ENCODE assay signal across 8 cellular contexts in the genomic region with DNA sequence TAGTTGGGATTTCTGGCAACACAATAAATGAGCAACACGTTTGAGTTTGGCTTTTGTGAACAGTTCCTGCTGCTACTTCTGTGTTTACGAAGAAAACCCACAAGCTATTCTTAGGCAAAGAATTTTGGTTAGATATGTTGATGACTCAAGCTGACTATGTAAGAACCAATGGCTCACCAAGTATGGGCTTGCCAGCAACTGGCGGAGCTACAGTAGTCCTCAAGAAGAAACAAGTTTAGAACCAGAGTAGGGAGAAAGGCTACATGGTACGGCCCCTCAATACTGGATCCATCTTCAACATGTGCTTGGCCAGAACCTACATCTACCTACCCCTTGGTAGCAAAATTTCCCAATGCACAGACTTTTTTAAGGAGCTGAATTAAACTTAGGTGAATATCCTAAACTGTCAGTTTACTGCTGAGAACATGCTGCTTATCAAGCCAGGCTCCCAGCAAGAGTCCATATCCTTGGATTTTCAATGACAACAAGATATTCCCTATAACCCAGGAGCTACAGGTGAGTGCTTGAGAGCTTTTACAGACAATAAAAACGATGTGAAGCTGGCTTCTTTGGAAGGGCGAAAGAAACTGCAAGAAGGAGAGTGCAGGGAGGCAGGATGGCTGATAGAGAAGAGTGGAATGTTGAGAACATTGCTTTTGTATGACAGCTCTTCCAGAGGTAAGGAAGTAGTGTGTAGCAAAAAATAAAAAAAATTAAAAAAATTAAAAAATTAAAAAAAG.
DNase-seq lines count a peak whose midpoint lies in the region; ATAC-seq and TF ChIP-seq lines count a peak whose summit lies in the region.

No MANE protein-coding gene starts in this region.

- POLR2A ChIA-PET in IMR-90 (lab: Charles Lee; ENCODE audit: unreplicated experiment) = interaction anchor here (0.5 to 0.6 kb wide), 2 partner anchors 13 to 91 kb away, joined by 4 to 6 read pairs; no protein-coding TSS in a partner anchor
- POLR2A ChIA-PET in Caco-2 (lab: Charles Lee) = no interaction called here

- ATAC-seq in GM21515 (IDR thresholded peaks at IDR 0.05; ENCODE audit: unreplicated experiment) (peak; percentile 72), IMR-90 (ENCODE audit: low read depth) (peak; percentile 96), body of pancreas (no peak), lower lobe of right lung (peak; percentile 57 to 82)

- H3K27ac Mint-ChIP-seq in Caco-2 (ENCODE audit: unreplicated experiment) = no peak overlapping the region

- H3K79me1 ChIP-seq in IMR-90 (ENCODE audit: low read depth in 1 of 2, low read length in 2 of 2) = peaks cover 6 to 18% of the 10 kb centered on the region in 2 experiments; a peak in 3 of 4 replicates

- H3K27me3 ChIP-seq in IMR-90 (ENCODE audit: control insufficient read depth, insufficient read depth, low read length) = no peaks in the 10 kb centered on the region
- H3K27me3 ChIP-seq in body of pancreas = no peaks in the 10 kb centered on the region
- H3K27me3 ChIP-seq in lower lobe of right lung (ENCODE audit: low read depth) = no peaks in the 10 kb centered on the region
- H3K27me3 ChIP-seq in testis = no peaks in the 10 kb centered on the region
- no peaks in the 10 kb centered on the region for H3K27me3 ChIP-seq in Caco-2 (replicated peaks; ENCODE audit: control insufficient read depth, insufficient read depth, low read length)

- peak overlapping the region; percentile 87 for H3K4ac ChIP-seq in IMR-90 (ENCODE audit: low read depth, low read length)

- H3K4me3 Mint-ChIP-seq in Caco-2 (ENCODE audit: unreplicated experiment) = no peak overlapping the region

- DNase-seq in Daoy (ENCODE audit: low read depth) (peak; percentile 82), IMR-90 (peak; percentile 98), body of pancreas (peak in 3 of 4 donors; percentile 22 to 48 (median 23)), lower lobe of right lung (peak; percentile 58), testis (no peak), Caco-2 (no peak), putamen (ENCODE audit: low spot score) (no peak)

- TF ChIP-seq CTCF in IMR-90 (conservative IDR thresholded peaks at IDR 0.05; ENCODE audit: low read depth, low read length) = no peak
- no peak for TF ChIP-seq CTCF in body of pancreas (IDR thresholded peaks at IDR 0.05)
- TF ChIP-seq CTCF in lower lobe of right lung (IDR thresholded peaks at IDR 0.05) = no peak
- TF ChIP-seq CTCF in testis (IDR thresholded peaks at IDR 0.05) = no peak
- no peak for TF ChIP-seq CTCF in Caco-2 (IDR thresholded peaks at IDR 0.05; ENCODE audit: insufficient read depth in 1 of 2, low read depth in 1 of 2, low read length in 1 of 2, severe bottlenecking in 1 of 2, unreplicated experiment in 1 of 2)

- no peak for TF ChIP-seq RAD21 in IMR-90 (IDR thresholded peaks at IDR 0.05; ENCODE audit: low read length)

- peak overlapping the region; percentile 90 for H3K23ac ChIP-seq in IMR-90 (ENCODE audit: low read depth, low read length)

- H3K9me1 ChIP-seq in IMR-90 (ENCODE audit: insufficient read depth, low read length) = peaks cover 2% of the 10 kb centered on the region; the same call in 1 of the 2 replicates

- peak overlapping the region; percentile 80 for H2AK5ac ChIP-seq in IMR-90 (ENCODE audit: low read depth, low read length)

- H3K18ac ChIP-seq in IMR-90 (ENCODE audit: low read depth, low read length) = peak overlapping the region; percentile 79; the same call in 1 of the 2 replicates

- H3K56ac ChIP-seq in IMR-90 (ENCODE audit: extremely low read depth, insufficient read depth, low read length) = peak overlapping the region; percentile 87

- dilution Hi-C loops in IMR-90 (cut with HindIII; ENCODE audit: low sequenced_read_pairs, unreplicated experiment) = no loop called here

- peak overlapping the region; percentile 33 for H3K27ac ChIP-seq in IMR-90 (ENCODE audit: insufficient read depth, low read length)
- no peak overlapping the region for H3K27ac ChIP-seq in body of pancreas
- H3K27ac ChIP-seq in lower lobe of right lung = peak overlapping the region; percentile 27
- no peak overlapping the region for H3K27ac ChIP-seq in testis

- H3K4me2 ChIP-seq in IMR-90 (ENCODE audit: low read depth, low read length) = peak overlapping the region; percentile 84

- H2AK9ac ChIP-seq in IMR-90 (replicated peaks; ENCODE audit: low read depth, low read length, poor library complexity) = peak overlapping the region; percentile 88

- H3K4me3 ChIP-seq in IMR-90 (ENCODE audit: insufficient read depth, low read depth, low read length) = peak overlapping the region; percentile 8; the same call in 1 of the 2 replicates
- H3K4me3 ChIP-seq in body of pancreas = no peak overlapping the region
- no peak overlapping the region for H3K4me3 ChIP-seq in lower lobe of right lung
- H3K4me3 ChIP-seq in testis = no peak overlapping the region
- H3K4me3 ChIP-seq in Caco-2 (ENCODE audit: low read depth, low read length) = no peak overlapping the region

- intact Hi-C loops in IMR-90 (cut with micrococcal nuclease) = loop anchor here (5.0 kb wide), 2 partner anchors 92 to 297 kb away; a partner anchor contains a TSS
- intact Hi-C loops in body of pancreas (cut with DNase I) = no loop called here
- intact Hi-C loops in lower lobe of right lung (cut with DNase I) = loop anchor here (10.0 kb wide), 1 partner anchor 89 kb away; no protein-coding TSS in a partner anchor
- intact Hi-C loops in testis (cut with DNase I; ENCODE audit: low total_unique reads) = no loop called here
- intact Hi-C loops in Caco-2 (cut with micrococcal nuclease; ENCODE audit: unreplicated experiment) = no loop called here

- no peaks in the 10 kb centered on the region for H3K9me3 ChIP-seq in IMR-90 (ENCODE audit: control insufficient read depth, insufficient read depth, low read length)
- H3K9me3 ChIP-seq in body of pancreas = no peaks in the 10 kb centered on the region
- no peaks in the 10 kb centered on the region for H3K9me3 ChIP-seq in lower lobe of right lung
- no peaks in the 10 kb centered on the region for H3K9me3 ChIP-seq in testis
- H3K9me3 ChIP-seq in Caco-2 = no peaks in the 10 kb centered on the region

- peak overlapping the region; percentile 84 for H4K91ac ChIP-seq in IMR-90 (ENCODE audit: insufficient read depth, low read depth, low read length)

- peaks cover 7% of the 10 kb centered on the region; the same call in 1 of the 2 replicates for H3K4me1 ChIP-seq in IMR-90 (ENCODE audit: control insufficient read depth, insufficient read depth, low read length)
- H3K4me1 ChIP-seq in body of pancreas = no peaks in the 10 kb centered on the region
- peaks cover 54% of the 10 kb centered on the region for H3K4me1 ChIP-seq in lower lobe of right lung
- peaks cover 4% of the 10 kb centered on the region for H3K4me1 ChIP-seq in testis
- no peaks in the 10 kb centered on the region for H3K4me1 ChIP-seq in Caco-2

- H3K9me3 Mint-ChIP-seq in Caco-2 (ENCODE audit: unreplicated experiment) = no peaks in the 10 kb centered on the region

- no peaks in the 10 kb centered on the region; the same call in 1 of the 2 replicates for H3K36me3 ChIP-seq in IMR-90 (ENCODE audit: control insufficient read depth, insufficient read depth, low read length)
- H3K36me3 ChIP-seq in body of pancreas (replicated peaks in 1 of 2; ENCODE audit: insufficient read depth in 1 of 2, low read depth in 2 of 2) = no peaks in the 10 kb centered on the region
- no peaks in the 10 kb centered on the region for H3K36me3 ChIP-seq in lower lobe of right lung
- no peaks in the 10 kb centered on the region for H3K36me3 ChIP-seq in testis (ENCODE audit: low read depth, missing control alignments)
- no peaks in the 10 kb centered on the region for H3K36me3 ChIP-seq in Caco-2 (ENCODE audit: control insufficient read depth, insufficient read depth, low read length)

- peak overlapping the region; percentile 14; the same call in 1 of the 2 replicates for H3K9ac ChIP-seq in IMR-90 (ENCODE audit: low read depth, low read length)

- H4K20me1 ChIP-seq in IMR-90 (ENCODE audit: insufficient read depth, low read length) = no peaks in the 10 kb centered on the region

- no peaks in the 10 kb centered on the region for H3K4me1 Mint-ChIP-seq in Caco-2 (ENCODE audit: low read depth, unreplicated experiment)

- peak overlapping the region; percentile 95 for H2BK20ac ChIP-seq in IMR-90 (ENCODE audit: low read depth, low read length)

- H3K36me3 Mint-ChIP-seq in Caco-2 (ENCODE audit: insufficient read depth, unreplicated experiment) = peaks cover 5% of the 10 kb centered on the region

- CTCF ChIA-PET in IMR-90 (lab: Yijun Ruan, JAX) (interaction anchor here (1.1 kb wide), 1 partner anchor 42 kb away, joined by 4 read pairs; no protein-coding TSS in a partner anchor), Caco-2 (lab: Charles Lee) (no interaction called here)

- H2BK15ac ChIP-seq in IMR-90 (ENCODE audit: low read depth, low read length) = peak overlapping the region; percentile 77; the same call in 1 of the 3 replicates

- TF ChIP-seq POLR2A in IMR-90 (IDR thresholded peaks at IDR 0.05; ENCODE audit: low read depth, low read length) = no peak
- no peak for TF ChIP-seq POLR2A in body of pancreas (IDR thresholded peaks at IDR 0.05)
- TF ChIP-seq POLR2A in testis (IDR thresholded peaks at IDR 0.05) = no peak

- H4K8ac ChIP-seq in IMR-90 (ENCODE audit: low read depth in 2 of 2, low read length in 2 of 2) = peak overlapping the region; percentile 8 to 88; a peak in 2 of 4 replicates

- peak overlapping the region; percentile 61; the same call in 1 of the 2 replicates for H4K5ac ChIP-seq in IMR-90 (ENCODE audit: low read depth, low read length)

- no TSS peak for BruUV-seq in IMR-90 (replicated peaks; lab: Mats Ljungman, UMichigan)
- no TSS peak for BruUV-seq in Caco-2 (replicated peaks; lab: Mats Ljungman, UMichigan)

- no peaks in the 10 kb centered on the region for H3K27me3 Mint-ChIP-seq in Caco-2 (ENCODE audit: insufficient read depth, unreplicated experiment)

- peak overlapping the region; percentile 16 for H2AFZ ChIP-seq in IMR-90 (replicated peaks; ENCODE audit: low read length, poor library complexity)

- no CpG with 5 or more reads among the region's 6 CpGs for WGBS in IMR-90 (ENCODE audit: extremely low coverage in 2 of 2, insufficient read length in 1 of 2), 2 experiments
- 76 to 79% methylated on average over 6 of the region's 6 CpGs for WGBS in body of pancreas, 2 donors
- 66 to 82% methylated on average over 6 of the region's 6 CpGs for WGBS in testis, 2 donors

- H3K14ac ChIP-seq in IMR-90 (replicated peaks; ENCODE audit: low read depth, low read length) = peak overlapping the region; percentile 95

- in situ Hi-C loops in IMR-90 (cut with MboI; ENCODE audit: low sequenced_read_pairs) = no loop called here

- H2BK120ac ChIP-seq in IMR-90 (ENCODE audit: low read depth, low read length) = peak overlapping the region; percentile 96

- peak overlapping the region; percentile 93 for H2BK5ac ChIP-seq in IMR-90 (ENCODE audit: low read depth, low read length, poor library complexity, severe bottlenecking)

TF ChIP-seq in IMR-90, 13 proteins besides CTCF, POLR2A, EP300 and RAD21 (continues in another document):
- TF ChIP-seq SMC3 (IDR thresholded peaks at IDR 0.05; ENCODE audit: low read depth, low read length) = no peak
- peak; percentile 59 for TF ChIP-seq CEBPB (IDR thresholded peaks at IDR 0.05; ENCODE audit: low read depth, low read length)
- TF ChIP-seq RCOR1 (IDR thresholded peaks at IDR 0.05; ENCODE audit: insufficient replicate concordance, low read length) = peak; percentile 39
- TF ChIP-seq FOS (IDR thresholded peaks at IDR 0.05; ENCODE audit: low read depth, low read length) = peak; percentile 89
- TF ChIP-seq CHD1 (IDR thresholded peaks at IDR 0.05; ENCODE audit: low read depth, low read length) = no peak

Comparison
In these comparisons a context has a peak if more than half of its experiments do, and no peak if none do; other contexts are left out.
1. DNase-seq: peak in Daoy (single experiment), IMR-90 (single experiment), body of pancreas (3 of 4) and lower lobe of right lung (single experiment); none in testis (single experiment), Caco-2 (0 of 2) and putamen (single experiment).
2. H3K27ac ChIP-seq: peak in IMR-90 (single experiment) and lower lobe of right lung (single experiment); none in body of pancreas (0 of 4) and testis (0 of 2).
3. intact Hi-C loops: an anchor here in IMR-90 (5.0 kb wide) and lower lobe of right lung (10.0 kb wide); none called in body of pancreas, testis and Caco-2.